Comparison of ENCODE assay signal across 8 cellular contexts in the genomic region with DNA sequence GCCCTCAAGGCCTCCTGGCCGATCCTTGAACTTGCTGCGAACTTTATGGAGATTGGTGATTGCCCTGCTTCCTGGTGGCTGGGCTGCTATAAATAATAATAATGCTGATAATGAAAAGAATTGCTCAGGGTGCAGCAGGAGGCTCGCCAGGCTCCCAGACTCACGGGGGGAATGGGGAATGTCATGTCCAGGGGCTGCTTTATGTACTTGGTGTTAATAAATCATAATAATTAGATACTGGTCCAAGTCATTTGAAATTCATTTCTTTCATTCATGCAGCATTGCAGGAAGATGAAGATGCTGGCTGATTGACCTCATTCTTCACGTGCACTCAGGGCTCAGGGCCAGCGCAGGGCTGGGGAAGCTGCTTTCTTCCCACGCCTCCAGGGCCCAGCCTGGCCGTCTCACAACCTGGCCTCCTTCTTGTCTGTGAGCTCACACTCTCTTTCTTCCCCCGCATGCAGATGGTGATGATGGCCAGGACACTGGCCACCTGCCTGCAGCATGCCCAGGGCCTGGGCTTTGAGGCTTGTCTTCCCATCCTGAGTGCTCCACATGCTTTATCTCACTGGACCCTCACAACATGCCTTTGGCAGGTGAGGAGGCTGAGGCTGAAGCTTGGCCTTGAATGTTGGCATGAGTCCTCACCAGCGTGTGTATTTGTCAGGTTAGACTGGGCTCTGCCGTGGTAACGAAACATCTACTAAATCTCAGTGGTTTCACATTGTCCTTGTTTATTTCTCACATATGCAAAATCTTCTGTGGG.
DNase-seq lines count a peak whose midpoint lies in the region; ATAC-seq lines count a peak whose summit lies in the region.

No MANE protein-coding gene starts in this region.

- DNase-seq in cerebellum (ENCODE audit: low spot score) = peak; percentile 81
- peak; percentile 63 for DNase-seq in retina
- DNase-seq in DMS 273 treated with DMSO at 0.1 percent for 48 hours (lab: John Stamatoyannopoulos, UW) = no peak
- DNase-seq in effector CD4-positive, alpha-beta T cell = no peak
- no peak for DNase-seq in NCI-H345 treated with DMSO at 0.1 percent for 48 hours (lab: John Stamatoyannopoulos, UW; ENCODE audit: unreplicated experiment)
- no peak for DNase-seq in NCI-H774 (lab: John Stamatoyannopoulos, UW)

- peak; percentile 70 for ATAC-seq in GM18909 (IDR thresholded peaks at IDR 0.05; ENCODE audit: poor library complexity, unreplicated experiment)
- ATAC-seq in HG03025 (IDR thresholded peaks at IDR 0.05; ENCODE audit: low FRiP score, unreplicated experiment) = peak; percentile 83

Comparison
In these comparisons a context has a peak if more than half of its experiments do, and no peak if none do; other contexts are left out.
1. DNase-seq: peak in cerebellum (single experiment) and retina (single experiment); none in DMS 273 treated with DMSO at 0.1 percent for 48 hours (single experiment), effector CD4-positive, alpha-beta T cell (single experiment), NCI-H345 treated with DMSO at 0.1 percent for 48 hours (single experiment) and NCI-H774 (single experiment).